In the genomic region with DNA sequence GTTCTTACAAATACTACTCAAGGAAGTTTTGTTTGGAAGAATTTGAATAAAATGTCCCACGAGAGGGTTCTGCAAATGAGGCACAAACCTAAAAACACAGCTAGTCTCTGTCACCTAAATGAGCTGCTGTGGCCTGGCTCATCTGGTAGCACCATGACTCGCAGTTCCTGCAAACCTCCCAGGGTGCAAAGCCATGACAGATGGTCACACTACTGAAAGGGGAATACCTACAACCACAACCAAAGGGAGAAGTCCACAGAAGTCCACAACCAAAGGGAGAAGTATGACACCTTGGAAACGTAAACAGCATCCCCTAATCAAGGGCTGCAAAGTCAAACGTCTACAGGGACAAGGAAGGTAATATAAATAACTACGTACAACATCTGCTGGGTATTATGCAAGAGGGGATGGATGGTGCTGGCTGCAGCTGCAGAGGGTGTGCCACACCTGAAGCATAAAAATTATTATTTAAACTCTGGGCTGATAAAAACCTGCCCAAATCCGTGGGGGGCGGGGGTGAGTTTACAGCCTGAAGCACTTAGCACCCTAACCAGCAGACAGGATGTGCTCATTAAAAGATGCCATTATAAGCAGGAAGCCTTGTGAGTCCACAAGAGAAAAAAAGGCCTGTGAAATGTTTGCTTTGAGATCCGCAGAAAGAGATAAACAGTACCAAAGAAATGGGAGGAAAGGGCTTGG, we compare ENCODE assay signal across 9 cellular contexts.
DNase-seq lines count a peak whose midpoint lies in the region; ATAC-seq and TF ChIP-seq lines count a peak whose summit lies in the region.
"Had no signal": no experiment of that assay in that cellular context is flagged by ENCODE, and none has a peak within 500 bp of the region (broad histone marks: within the 10 kb centered on the region; RNA-seq: fewer than 3 reads in every experiment).

No MANE protein-coding gene starts in this region.

- no peak overlapping the region for H3K27ac Mint-ChIP-seq in CD8-positive, alpha-beta memory T cell

- H3K27ac ChIP-seq in aorta (ENCODE audit: low read depth in 1 of 2, low read length in 2 of 2) = no peak overlapping the region
- no peak overlapping the region for H3K27ac ChIP-seq in CD8-positive, alpha-beta memory T cell (ENCODE audit: low read depth, low read length)
- H3K27ac ChIP-seq: BLaER1 had no signal

- 66 to 67% methylated on average over 8 of the region's 8 CpGs for WGBS in aorta, 2 donors

- H3K27me3 ChIP-seq in aorta (ENCODE audit: control insufficient read depth in 1 of 2, insufficient read depth in 2 of 2, low read length in 1 of 2) = no peaks in the 10 kb centered on the region
- H3K27me3 ChIP-seq in CD8-positive, alpha-beta memory T cell (ENCODE audit: insufficient read depth, low read length, poor library complexity, severe bottlenecking) = no peaks in the 10 kb centered on the region
- H3K27me3 ChIP-seq: BLaER1 had no signal

- TF ChIP-seq CTCF in GM13976 (IDR thresholded peaks at IDR 0.05; ENCODE audit: borderline replicate concordance, control extremely low read depth, extremely low read depth, insufficient read depth, missing control alignments) (no peak), epithelial cell of esophagus (IDR thresholded peaks at IDR 0.05; ENCODE audit: insufficient read depth, low read depth, low read length, missing control alignments) (no peak)

- no peaks in the 10 kb centered on the region for H3K36me3 ChIP-seq in aorta (ENCODE audit: control insufficient read depth in 1 of 2, insufficient read depth in 2 of 2, low read length in 1 of 2)
- no peaks in the 10 kb centered on the region for H3K36me3 ChIP-seq in CD8-positive, alpha-beta memory T cell (ENCODE audit: insufficient read depth, low read length)

- no peaks in the 10 kb centered on the region for H3K36me3 Mint-ChIP-seq in CD8-positive, alpha-beta memory T cell

- H3K4me3 ChIP-seq in epithelial cell of esophagus (ENCODE audit: low read length) (no peak overlapping the region), aorta (ENCODE audit: low read length in 2 of 2) (no peak overlapping the region)
- no peak overlapping the region for H3K4me3 ChIP-seq in CD8-positive, alpha-beta memory T cell (ENCODE audit: low read length)
- H3K4me3 ChIP-seq: BLaER1 had no signal

- peak; percentile 40 for DNase-seq in A172 (ENCODE audit: low spot score)
- peak; percentile 48 for DNase-seq in GM13976 (ENCODE audit: low spot score)
- DNase-seq in NCI-H345 (lab: John Stamatoyannopoulos, UW) = peak; percentile 50
- DNase-seq in epithelial cell of esophagus (ENCODE audit: low read depth) = peak; percentile 48
- DNase-seq in aorta = no peak
- DNase-seq in NCI-H2107 treated with DMSO at 0.1 percent for 48 hours (lab: John Stamatoyannopoulos, UW; ENCODE audit: unreplicated experiment) = no peak
- DNase-seq in posterior cingulate gyrus = no peak
- no peak for DNase-seq in CD8-positive, alpha-beta memory T cell

- peaks cover 0 to 1% of the 10 kb centered on the region in 2 donors for H3K4me1 ChIP-seq in aorta (ENCODE audit: control insufficient read depth in 1 of 2, insufficient read depth in 2 of 2, low read length in 2 of 2)
- no peaks in the 10 kb centered on the region for H3K4me1 ChIP-seq in CD8-positive, alpha-beta memory T cell (ENCODE audit: insufficient read depth, low read length)

- no peaks in the 10 kb centered on the region for H3K27me3 Mint-ChIP-seq in CD8-positive, alpha-beta memory T cell

- CTCF ChIA-PET in CD8-positive, alpha-beta memory T cell (lab: Charles Lee) = no interaction called here

- peak overlapping the region in 1 of 7 donors; percentile 3 for H3K4me3 Mint-ChIP-seq in CD8-positive, alpha-beta memory T cell

- in situ Hi-C loops in GM13976 (cut with MboI; ENCODE audit: low sequenced_read_pairs, unreplicated experiment) = no loop called here

- POLR2A ChIA-PET in CD8-positive, alpha-beta memory T cell (lab: Charles Lee) = no interaction called here

- H3K9me3 ChIP-seq in aorta (ENCODE audit: control insufficient read depth, low read length) = peaks cover 1% of the 10 kb centered on the region
- no peaks in the 10 kb centered on the region for H3K9me3 ChIP-seq in CD8-positive, alpha-beta memory T cell (ENCODE audit: low read length)

- peaks cover 0 to 6% (median 3%) of the 10 kb centered on the region in 5 donors for H3K9me3 Mint-ChIP-seq in CD8-positive, alpha-beta memory T cell

- H3K4me1 Mint-ChIP-seq in CD8-positive, alpha-beta memory T cell = peaks cover 0 to 2% (median 0%) of the 10 kb centered on the region in 3 donors

- no peak for ATAC-seq in aorta (ENCODE audit: low FRiP score)

- intact Hi-C loops in aorta (cut with DNase I) (no loop called here), posterior cingulate gyrus (cut with DNase I) (no loop called here)

Comparison
In these comparisons a context has a peak if more than half of its experiments do, and no peak if none do; other contexts are left out.
1. DNase-seq: peak in A172 (single experiment), GM13976 (single experiment), NCI-H345 (single experiment) and epithelial cell of esophagus (single experiment); none in aorta (0 of 2), NCI-H2107 treated with DMSO at 0.1 percent for 48 hours (single experiment), posterior cingulate gyrus (0 of 10) and CD8-positive, alpha-beta memory T cell (0 of 5).